In genomic region chr16:1613240-1613639, GRCh38 we compare ENCODE assay signal across 8 cellular contexts. TPM values are rescaled to one million over a fixed set of nuclear protein-coding genes. Genes with fewer than 3 reads are reported as not detected.
A peak's percentile ranks its signal among the peaks of the same experiment; 100 is the strongest.
DNase-seq lines count a peak whose midpoint lies in the region; ATAC-seq, FAIRE-seq and TF ChIP-seq lines count a peak whose summit lies in the region.

No MANE protein-coding gene starts in this region.

- no peak for TF ChIP-seq CTCF in Peyer's patch (IDR thresholded peaks at IDR 0.05)

- H3K27ac ChIP-seq in Peyer's patch = peak overlapping the region in 3 of 4 donors; percentile 55 to 86 (median 85)
- H3K27ac ChIP-seq in effector memory CD4-positive, alpha-beta T cell (ENCODE audit: insufficient read depth, low read length, poor library complexity, severe bottlenecking) = no peak overlapping the region

- DNase-seq in NCI-H82 (lab: John Stamatoyannopoulos, UW) (peak; percentile 24), NCI-H82 treated with DMSO at 0.1 percent for 48 hours (lab: John Stamatoyannopoulos, UW; ENCODE audit: unreplicated experiment) (no peak), Peyer's patch (no peak), GM19239 (ENCODE audit: insufficient read length, low spot score) (no peak)
- no peak for DNase-seq in effector memory CD4-positive, alpha-beta T cell

- ATAC-seq in HG03175 (IDR thresholded peaks at IDR 0.05; ENCODE audit: unreplicated experiment) (no peak), GM19467 (IDR thresholded peaks at IDR 0.05; ENCODE audit: unreplicated experiment) (no peak)

- no peak overlapping the region for H2AFZ ChIP-seq in neuron (ENCODE audit: low read depth, low read length)

- H3K9me3 ChIP-seq in Peyer's patch = no peaks in the 10 kb centered on the region
- H3K9me3 ChIP-seq in effector memory CD4-positive, alpha-beta T cell (ENCODE audit: control insufficient read depth, low read length) = peaks cover 6% of the 10 kb centered on the region
- H3K9me3 ChIP-seq in neuron (ENCODE audit: low read length) = no peaks in the 10 kb centered on the region

- H3K27me3 ChIP-seq in Peyer's patch (no peaks in the 10 kb centered on the region), neuron (ENCODE audit: insufficient read depth, low read length) (no peaks in the 10 kb centered on the region)
- H3K27me3 ChIP-seq in effector memory CD4-positive, alpha-beta T cell (replicated peaks; ENCODE audit: control insufficient read depth, insufficient read depth, low read length, poor library complexity, severe bottlenecking) = no peaks in the 10 kb centered on the region

- FAIRE-seq in GM19239 (lab: Jason Lieb, UNC) = no peak

- H3K4me1 ChIP-seq in Peyer's patch (peaks cover 0 to 33% (median 21%) of the 10 kb centered on the region in 4 donors), neuron (ENCODE audit: insufficient read depth, low read length) (peaks cover 29% of the 10 kb centered on the region)
- H3K4me1 ChIP-seq in effector memory CD4-positive, alpha-beta T cell (ENCODE audit: control insufficient read depth, insufficient read depth, low read length, poor library complexity, severe bottlenecking) = peaks cover 15% of the 10 kb centered on the region

- H3K36me3 ChIP-seq in Peyer's patch (peaks cover 0 to 13% (median 0%) of the 10 kb centered on the region in 3 donors), neuron (ENCODE audit: insufficient read depth, low read length) (peaks cover 18% of the 10 kb centered on the region)
- H3K36me3 ChIP-seq in effector memory CD4-positive, alpha-beta T cell (ENCODE audit: control insufficient read depth, insufficient read depth, low read length) = peaks cover 16% of the 10 kb centered on the region

- TF ChIP-seq POLR2A in Peyer's patch (IDR thresholded peaks at IDR 0.05) = no peak

- H3K4me3 ChIP-seq in Peyer's patch (peak overlapping the region; percentile 64 to 96 (median 92)), neuron (ENCODE audit: low read length) (peak overlapping the region; percentile 89)
- peak overlapping the region; percentile 59 for H3K4me3 ChIP-seq in effector memory CD4-positive, alpha-beta T cell (ENCODE audit: insufficient read depth, low read depth, low read length, poor library complexity, severe bottlenecking)

RNA-seq across cellular contexts. Expression of gene CRAMP1, which starts 1.1 kb away (rescaled TPM):
- 10 to 100 TPM; 16.5 to 37.1 (median 20.0) TPM for total RNA-seq in Peyer's patch

RNA-seq across cellular contexts. Expression of gene IFT140, which starts 1.4 kb away (rescaled TPM):
- 10 to 100 TPM in 3 of 4 donors, 1 to 10 TPM in 1; 7.5 to 21.6 (median 18.4) TPM for total RNA-seq in Peyer's patch
